ENCODE assay signal across 1 cellular context in genomic region chr3:6799264-6799915, GRCh38.
TF ChIP-seq lines count a peak whose summit lies in the region.

No MANE protein-coding gene starts in this region.

TF ChIP-seq in GM23338, 12 proteins besides CTCF, POLR2A, EP300 and RAD21 (continued from another document):
- TF ChIP-seq ZNF462 (CRISPR knock-in tag; IDR thresholded peaks at IDR 0.05), result no peak
- no peak for TF ChIP-seq NANOG (IDR thresholded peaks at IDR 0.05; ENCODE audit: borderline replicate concordance)
- TF ChIP-seq ZNF114 (CRISPR knock-in tag; IDR thresholded peaks at IDR 0.05), result no peak
- no peak for TF ChIP-seq EZH2phosphoT487 (IDR thresholded peaks at IDR 0.05; ENCODE audit: unreplicated experiment)
